Comparison of ENCODE assay signal across 19 cellular contexts in the genomic region with DNA sequence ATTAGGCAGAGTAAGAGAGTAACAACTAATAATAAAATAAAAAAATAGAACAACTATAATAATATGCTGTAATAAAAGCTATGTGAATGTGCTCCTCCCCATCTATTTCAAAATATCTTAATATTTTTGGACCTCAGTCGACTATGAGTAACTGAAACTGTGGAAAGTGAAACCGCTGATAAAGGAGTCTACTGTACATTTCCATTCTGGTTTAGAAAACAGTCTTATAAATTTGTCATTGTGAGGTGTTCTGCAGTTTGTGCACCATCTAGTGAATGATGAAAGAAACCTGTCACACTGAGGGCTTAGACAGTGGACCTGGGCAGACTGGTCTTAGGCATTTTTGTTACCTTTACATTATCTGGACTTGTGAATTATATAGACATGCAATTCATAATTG. TPM values are rescaled to one million over a fixed set of nuclear protein-coding genes. Genes with fewer than 3 reads are reported as not detected.
DNase-seq lines count a peak whose midpoint lies in the region; TF ChIP-seq lines count a peak whose summit lies in the region.
"Had no signal": no experiment of that assay in that cellular context is flagged by ENCODE, and none has a peak within 500 bp of the region (broad histone marks: within the 10 kb centered on the region; RNA-seq: fewer than 3 reads in every experiment).

No MANE protein-coding gene starts in this region.

- H3K9me3 ChIP-seq in GM23248 (ENCODE audit: low read depth), result no peaks in the 10 kb centered on the region
- H3K9me3 ChIP-seq in osteoblast (ENCODE audit: low read depth, low read length), result no peaks in the 10 kb centered on the region
- H3K9me3 ChIP-seq: Peyer's patch had no signal

- H3K27me3 ChIP-seq in GM23248 (replicated peaks; ENCODE audit: insufficient read depth) (no peaks in the 10 kb centered on the region), osteoblast (ENCODE audit: insufficient read depth, low read length) (no peaks in the 10 kb centered on the region)
- H3K27me3 ChIP-seq: Peyer's patch had no signal

- H3K4me1 ChIP-seq in GM23248 (ENCODE audit: insufficient read depth), result peaks cover 18% of the 10 kb centered on the region
- H3K4me1 ChIP-seq in osteoblast (ENCODE audit: insufficient read depth, low read length), result peaks cover 33% of the 10 kb centered on the region
- H3K4me1 ChIP-seq: Peyer's patch had no signal

- H3K27ac ChIP-seq in GM23248 (no peak overlapping the region), osteoblast (ENCODE audit: low read depth, low read length) (no peak overlapping the region)
- H3K27ac ChIP-seq: Peyer's patch had no signal

- TF ChIP-seq CTCF in choroid plexus epithelial cell (conservative IDR thresholded peaks at IDR 0.05; ENCODE audit: low read depth, low read length) (no peak), osteoblast (IDR thresholded peaks at IDR 0.05; ENCODE audit: extremely low read depth, low read depth, low read length) (no peak)

- H3K4me3 ChIP-seq in GM23248 (no peak overlapping the region), choroid plexus epithelial cell (ENCODE audit: low read depth, low read length) (no peak overlapping the region), osteoblast (ENCODE audit: insufficient read depth, low read length) (no peak overlapping the region)
- H3K4me3 ChIP-seq: Peyer's patch had no signal

- H3K36me3 ChIP-seq in GM23248 (ENCODE audit: low read depth) (no peaks in the 10 kb centered on the region), osteoblast (ENCODE audit: insufficient read depth, low read length) (no peaks in the 10 kb centered on the region)
- H3K36me3 ChIP-seq: Peyer's patch had no signal

- 8 to 10% methylated on average over 2 of the region's 2 CpGs for WGBS in GM23248 (ENCODE audit: low coverage in 1 of 2, low lambda C conversion rate in 2 of 2, missing lambda C conversion rate in 2 of 2), 2 experiments

- DNase-seq in GM23248 (peak; percentile 60), OCI-M1 (lab: John Stamatoyannopoulos, UW) (peak; percentile 46), choroid plexus epithelial cell (ENCODE audit: low read depth) (peak; percentile 58), kidney glomerular epithelial cell (lab: John Stamatoyannopoulos, UW) (peak; percentile 10), NCI-H82 (lab: John Stamatoyannopoulos, UW) (no peak), NCI-H187 treated with DMSO at 0.1 percent for 48 hours (lab: John Stamatoyannopoulos, UW) (no peak), osteoblast (ENCODE audit: insufficient read length, low spot score, missing footprints) (no peak), germinal center (ENCODE audit: low spot score) (no peak)
- DNase-seq: ACHN; CD4-positive, CD25-positive, alpha-beta regulatory T cell; H9; Kasumi-1; NCI-H187; NCI-H446; NCI-H748 treated with DMSO at 0.1 percent for 48 hours; Peyer's patch; SHP77 treated with DMSO at 0.1 percent for 48 hours had no signal

- no peaks in the 10 kb centered on the region for H3K9me2 ChIP-seq in GM23248 (ENCODE audit: insufficient read depth)

- no peak overlapping the region for H3K9ac ChIP-seq in GM23248

- in situ Hi-C loops in GM23248 (cut with MboI), result no loop called here

- H3F3A ChIP-seq in GM23248 (ENCODE audit: insufficient read depth), result no peaks in the 10 kb centered on the region

- H2AFZ ChIP-seq in GM23248, result no peak overlapping the region
- no peak overlapping the region for H2AFZ ChIP-seq in osteoblast (ENCODE audit: low read length)

- H4K20me1 ChIP-seq in GM23248 (ENCODE audit: insufficient read depth) (no peaks in the 10 kb centered on the region), osteoblast (ENCODE audit: insufficient read depth, low read length) (no peaks in the 10 kb centered on the region)

- no peak overlapping the region for H3K4me2 ChIP-seq in GM23248 (ENCODE audit: unreplicated experiment)
- H3K4me2 ChIP-seq in osteoblast (ENCODE audit: insufficient read depth, low read length), result no peak overlapping the region

- no peaks in the 10 kb centered on the region for H3K79me2 ChIP-seq in GM23248 (ENCODE audit: insufficient read depth)
- no peaks in the 10 kb centered on the region for H3K79me2 ChIP-seq in osteoblast (ENCODE audit: insufficient read depth, low read length)

RNA-seq across cellular contexts. Expression of gene TMEM150C, which starts 42.0 kb away (rescaled TPM):
- under 0.01 and 0.22 TPM in 2 replicates for total RNA-seq in GM23248 (2014; rRNA removed; shearing (Covaris generic))
- 0.44 and 0.84 TPM in 2 replicates for polyA plus RNA-seq in GM23248 (2016; fragmentation: Nextera tagmentation; extraction: Ambion mirVana)
- total RNA-seq in osteoblast, result 3.3 and 7.1 TPM in 2 replicates
- total RNA-seq: B cell; CD4-positive, CD25-positive, alpha-beta regulatory T cell; HT-29 had no signal

Comparison
In these comparisons a context has a peak if more than half of its experiments do, and no peak if none do; other contexts are left out.
1. DNase-seq: peak in GM23248 (single experiment), OCI-M1 (single experiment), choroid plexus epithelial cell (single experiment) and kidney glomerular epithelial cell (single experiment); none in NCI-H82 (single experiment), NCI-H187 treated with DMSO at 0.1 percent for 48 hours (single experiment), osteoblast (single experiment) and germinal center (single experiment).